In the genomic region with DNA sequence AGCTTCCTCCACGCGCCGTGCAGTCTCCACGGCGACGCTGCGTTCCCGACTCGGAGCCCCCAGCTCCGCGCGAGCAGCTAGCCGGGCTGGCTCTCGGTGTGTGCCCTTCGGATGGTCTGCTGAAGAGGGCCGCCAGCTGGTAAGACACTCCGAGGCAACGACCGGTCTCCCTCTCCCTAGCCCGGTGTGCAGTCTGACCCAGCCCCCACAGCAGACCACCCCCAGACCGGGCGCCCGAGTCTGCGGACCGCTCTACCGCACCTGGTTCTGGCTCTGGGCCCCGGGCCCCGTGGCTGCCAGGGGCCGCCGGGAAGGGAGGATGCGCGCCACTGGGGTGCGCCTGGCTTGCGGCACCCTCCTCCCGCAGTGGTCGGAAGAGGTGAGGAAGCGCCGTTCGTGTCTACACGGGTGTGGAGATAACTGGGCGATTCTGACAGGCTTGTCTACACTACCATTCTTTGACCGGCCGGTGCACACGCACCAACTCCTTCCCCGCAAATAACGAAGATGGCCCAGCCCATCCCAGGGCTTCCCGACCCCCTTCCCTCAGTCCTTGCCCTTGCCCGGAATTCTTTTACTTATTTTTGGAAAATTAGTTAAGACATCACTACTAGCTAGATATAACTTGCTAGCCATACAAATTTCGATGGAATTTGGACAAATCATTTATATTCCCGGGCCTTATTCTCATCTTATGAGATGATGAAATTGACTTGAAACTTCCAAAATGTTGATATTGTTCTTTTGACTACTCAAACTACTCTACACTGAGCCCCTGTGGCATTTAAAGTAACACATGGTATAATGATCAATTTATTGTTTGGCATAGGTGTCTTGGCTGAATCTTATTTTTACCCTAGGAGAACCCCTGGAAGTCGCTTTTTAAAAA, we compare ENCODE assay signal across 1 cellular context.
TF ChIP-seq lines count a peak whose summit lies in the region.

No MANE protein-coding gene starts in this region.

TF ChIP-seq in GM23338, 12 proteins besides CTCF, POLR2A, EP300 and RAD21:
- TF ChIP-seq, protein P1, sequence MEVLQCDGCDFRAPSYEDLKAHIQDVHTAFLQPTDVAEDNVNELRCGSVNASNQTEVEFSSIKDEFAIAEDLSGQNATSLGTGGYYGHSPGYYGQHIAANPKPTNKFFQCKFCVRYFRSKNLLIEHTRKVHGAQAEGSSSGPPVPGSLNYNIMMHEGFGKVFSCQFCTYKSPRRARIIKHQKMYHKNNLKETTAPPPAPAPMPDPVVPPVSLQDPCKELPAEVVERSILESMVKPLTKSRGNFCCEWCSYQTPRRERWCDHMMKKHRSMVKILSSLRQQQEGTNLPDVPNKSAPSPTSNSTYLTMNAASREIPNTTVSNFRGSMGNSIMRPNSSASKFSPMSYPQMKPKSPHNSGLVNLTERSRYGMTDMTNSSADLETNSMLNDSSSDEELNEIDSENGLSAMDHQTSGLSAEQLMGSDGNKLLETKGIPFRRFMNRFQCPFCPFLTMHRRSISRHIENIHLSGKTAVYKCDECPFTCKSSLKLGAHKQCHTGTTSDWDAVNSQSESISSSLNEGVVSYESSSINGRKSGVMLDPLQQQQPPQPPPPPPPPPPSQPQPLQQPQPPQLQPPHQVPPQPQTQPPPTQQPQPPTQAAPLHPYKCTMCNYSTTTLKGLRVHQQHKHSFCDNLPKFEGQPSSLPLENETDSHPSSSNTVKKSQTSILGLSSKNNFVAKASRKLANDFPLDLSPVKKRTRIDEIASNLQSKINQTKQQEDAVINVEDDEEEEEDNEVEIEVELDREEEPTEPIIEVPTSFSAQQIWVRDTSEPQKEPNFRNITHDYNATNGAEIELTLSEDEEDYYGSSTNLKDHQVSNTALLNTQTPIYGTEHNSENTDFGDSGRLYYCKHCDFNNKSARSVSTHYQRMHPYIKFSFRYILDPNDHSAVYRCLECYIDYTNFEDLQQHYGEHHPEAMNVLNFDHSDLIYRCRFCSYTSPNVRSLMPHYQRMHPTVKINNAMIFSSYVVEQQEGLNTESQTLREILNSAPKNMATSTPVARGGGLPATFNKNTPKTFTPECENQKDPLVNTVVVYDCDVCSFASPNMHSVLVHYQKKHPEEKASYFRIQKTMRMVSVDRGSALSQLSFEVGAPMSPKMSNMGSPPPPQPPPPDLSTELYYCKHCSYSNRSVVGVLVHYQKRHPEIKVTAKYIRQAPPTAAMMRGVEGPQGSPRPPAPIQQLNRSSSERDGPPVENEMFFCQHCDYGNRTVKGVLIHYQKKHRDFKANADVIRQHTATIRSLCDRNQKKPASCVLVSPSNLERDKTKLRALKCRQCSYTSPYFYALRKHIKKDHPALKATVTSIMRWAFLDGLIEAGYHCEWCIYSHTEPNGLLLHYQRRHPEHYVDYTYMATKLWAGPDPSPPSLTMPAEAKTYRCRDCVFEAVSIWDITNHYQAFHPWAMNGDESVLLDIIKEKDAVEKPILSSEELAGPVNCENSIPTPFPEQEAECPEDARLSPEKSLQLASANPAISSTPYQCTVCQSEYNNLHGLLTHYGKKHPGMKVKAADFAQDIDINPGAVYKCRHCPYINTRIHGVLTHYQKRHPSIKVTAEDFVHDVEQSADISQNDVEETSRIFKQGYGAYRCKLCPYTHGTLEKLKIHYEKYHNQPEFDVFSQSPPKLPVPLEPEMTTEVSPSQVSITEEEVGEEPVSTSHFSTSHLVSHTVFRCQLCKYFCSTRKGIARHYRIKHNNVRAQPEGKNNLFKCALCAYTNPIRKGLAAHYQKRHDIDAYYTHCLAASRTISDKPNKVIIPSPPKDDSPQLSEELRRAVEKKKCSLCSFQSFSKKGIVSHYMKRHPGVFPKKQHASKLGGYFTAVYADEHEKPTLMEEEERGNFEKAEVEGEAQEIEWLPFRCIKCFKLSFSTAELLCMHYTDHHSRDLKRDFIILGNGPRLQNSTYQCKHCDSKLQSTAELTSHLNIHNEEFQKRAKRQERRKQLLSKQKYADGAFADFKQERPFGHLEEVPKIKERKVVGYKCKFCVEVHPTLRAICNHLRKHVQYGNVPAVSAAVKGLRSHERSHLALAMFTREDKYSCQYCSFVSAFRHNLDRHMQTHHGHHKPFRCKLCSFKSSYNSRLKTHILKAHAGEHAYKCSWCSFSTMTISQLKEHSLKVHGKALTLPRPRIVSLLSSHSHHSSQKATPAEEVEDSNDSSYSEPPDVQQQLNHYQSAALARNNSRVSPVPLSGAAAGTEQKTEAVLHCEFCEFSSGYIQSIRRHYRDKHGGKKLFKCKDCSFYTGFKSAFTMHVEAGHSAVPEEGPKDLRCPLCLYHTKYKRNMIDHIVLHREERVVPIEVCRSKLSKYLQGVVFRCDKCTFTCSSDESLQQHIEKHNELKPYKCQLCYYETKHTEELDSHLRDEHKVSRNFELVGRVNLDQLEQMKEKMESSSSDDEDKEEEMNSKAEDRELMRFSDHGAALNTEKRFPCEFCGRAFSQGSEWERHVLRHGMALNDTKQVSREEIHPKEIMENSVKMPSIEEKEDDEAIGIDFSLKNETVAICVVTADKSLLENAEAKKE (CRISPR knock-in tag; IDR thresholded peaks at IDR 0.05): no peak
- TF ChIP-seq EZH2phosphoT487 (IDR thresholded peaks at IDR 0.05; ENCODE audit: unreplicated experiment) (no peak), EZH2 (IDR thresholded peaks at IDR 0.05; ENCODE audit: low read depth, unreplicated experiment) (no peak), JUNB (IDR thresholded peaks at IDR 0.05; ENCODE audit: unreplicated experiment) (no peak), CREB1 (CRISPR knock-in tag; IDR thresholded peaks at IDR 0.05; ENCODE audit: low read depth) (no peak), ZNF114 (CRISPR knock-in tag; IDR thresholded peaks at IDR 0.05) (no peak), NANOG (IDR thresholded peaks at IDR 0.05; ENCODE audit: borderline replicate concordance) (no peak), ZNF331 (CRISPR knock-in tag; IDR thresholded peaks at IDR 0.05; ENCODE audit: low read depth) (no peak), STAT1 (IDR thresholded peaks at IDR 0.05; ENCODE audit: unreplicated experiment) (no peak), POLR2AphosphoS5 (IDR thresholded peaks at IDR 0.05; ENCODE audit: low read depth) (no peak; the same call in none of the 2 replicates)
- TF ChIP-seq, protein P2, sequence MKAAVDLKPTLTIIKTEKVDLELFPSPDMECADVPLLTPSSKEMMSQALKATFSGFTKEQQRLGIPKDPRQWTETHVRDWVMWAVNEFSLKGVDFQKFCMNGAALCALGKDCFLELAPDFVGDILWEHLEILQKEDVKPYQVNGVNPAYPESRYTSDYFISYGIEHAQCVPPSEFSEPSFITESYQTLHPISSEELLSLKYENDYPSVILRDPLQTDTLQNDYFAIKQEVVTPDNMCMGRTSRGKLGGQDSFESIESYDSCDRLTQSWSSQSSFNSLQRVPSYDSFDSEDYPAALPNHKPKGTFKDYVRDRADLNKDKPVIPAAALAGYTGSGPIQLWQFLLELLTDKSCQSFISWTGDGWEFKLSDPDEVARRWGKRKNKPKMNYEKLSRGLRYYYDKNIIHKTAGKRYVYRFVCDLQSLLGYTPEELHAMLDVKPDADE (IDR thresholded peaks at IDR 0.05): no peak
- TF ChIP-seq, protein P3, sequence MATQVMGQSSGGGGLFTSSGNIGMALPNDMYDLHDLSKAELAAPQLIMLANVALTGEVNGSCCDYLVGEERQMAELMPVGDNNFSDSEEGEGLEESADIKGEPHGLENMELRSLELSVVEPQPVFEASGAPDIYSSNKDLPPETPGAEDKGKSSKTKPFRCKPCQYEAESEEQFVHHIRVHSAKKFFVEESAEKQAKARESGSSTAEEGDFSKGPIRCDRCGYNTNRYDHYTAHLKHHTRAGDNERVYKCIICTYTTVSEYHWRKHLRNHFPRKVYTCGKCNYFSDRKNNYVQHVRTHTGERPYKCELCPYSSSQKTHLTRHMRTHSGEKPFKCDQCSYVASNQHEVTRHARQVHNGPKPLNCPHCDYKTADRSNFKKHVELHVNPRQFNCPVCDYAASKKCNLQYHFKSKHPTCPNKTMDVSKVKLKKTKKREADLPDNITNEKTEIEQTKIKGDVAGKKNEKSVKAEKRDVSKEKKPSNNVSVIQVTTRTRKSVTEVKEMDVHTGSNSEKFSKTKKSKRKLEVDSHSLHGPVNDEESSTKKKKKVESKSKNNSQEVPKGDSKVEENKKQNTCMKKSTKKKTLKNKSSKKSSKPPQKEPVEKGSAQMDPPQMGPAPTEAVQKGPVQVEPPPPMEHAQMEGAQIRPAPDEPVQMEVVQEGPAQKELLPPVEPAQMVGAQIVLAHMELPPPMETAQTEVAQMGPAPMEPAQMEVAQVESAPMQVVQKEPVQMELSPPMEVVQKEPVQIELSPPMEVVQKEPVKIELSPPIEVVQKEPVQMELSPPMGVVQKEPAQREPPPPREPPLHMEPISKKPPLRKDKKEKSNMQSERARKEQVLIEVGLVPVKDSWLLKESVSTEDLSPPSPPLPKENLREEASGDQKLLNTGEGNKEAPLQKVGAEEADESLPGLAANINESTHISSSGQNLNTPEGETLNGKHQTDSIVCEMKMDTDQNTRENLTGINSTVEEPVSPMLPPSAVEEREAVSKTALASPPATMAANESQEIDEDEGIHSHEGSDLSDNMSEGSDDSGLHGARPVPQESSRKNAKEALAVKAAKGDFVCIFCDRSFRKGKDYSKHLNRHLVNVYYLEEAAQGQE (IDR thresholded peaks at IDR 0.05; ENCODE audit: unreplicated experiment): no peak
